In the genomic region with DNA sequence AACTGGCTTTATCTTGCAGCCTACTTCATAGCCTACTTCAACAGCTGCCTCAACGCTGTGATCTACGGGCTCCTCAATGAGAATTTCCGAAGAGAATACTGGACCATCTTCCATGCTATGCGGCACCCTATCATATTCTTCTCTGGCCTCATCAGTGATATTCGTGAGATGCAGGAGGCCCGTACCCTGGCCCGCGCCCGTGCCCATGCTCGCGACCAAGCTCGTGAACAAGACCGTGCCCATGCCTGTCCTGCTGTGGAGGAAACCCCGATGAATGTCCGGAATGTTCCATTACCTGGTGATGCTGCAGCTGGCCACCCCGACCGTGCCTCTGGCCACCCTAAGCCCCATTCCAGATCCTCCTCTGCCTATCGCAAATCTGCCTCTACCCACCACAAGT, we compare ENCODE assay signal across 32 cellular contexts. TPM values are rescaled to one million over a fixed set of nuclear protein-coding genes. Genes with fewer than 3 reads are reported as not detected.
"Had no signal": no experiment of that assay in that cellular context is flagged by ENCODE, and none has a peak within 500 bp of the region (broad histone marks: within the 10 kb centered on the region; RNA-seq: fewer than 3 reads in every experiment).

No MANE protein-coding gene starts in this region.

- DNase-seq: stimulated activated CD4-positive, alpha-beta T cell treated with anti-CD3 and anti-CD28 coated beads, Interleukin-2, amount 100 ng/mL, for 48 hours; stimulated activated CD4-positive, alpha-beta T cell treated with anti-CD3 and anti-CD28 coated beads, Interleukin-4, amount 100 ng/mL, for 1 hour; stimulated activated CD4-positive, alpha-beta T cell treated with anti-CD3 and anti-CD28 coated beads, Interleukin-4, amount 100 ng/mL, for 24 hours; stimulated activated CD4-positive, alpha-beta T cell treated with anti-CD3 and anti-CD28 coated beads, Interleukin-4, amount 100 ng/mL, for 4 hours; stimulated activated CD8-positive, alpha-beta memory T cell treated with anti-CD3 and anti-CD28 coated beads, Interleukin-4, amount 100 ng/mL, for 48 hours; stimulated activated naive B cell treated with anti-CD40 and anti-IgM and Interleukin-4, amounts not matched to agents 10 μg/mL and 1 μg/mL and 100 μg/mL, for 72 hours; stimulated activated naive CD4-positive, alpha-beta T cell; stimulated activated naive CD4-positive, alpha-beta T cell treated with Interleukin-2 at 50 U/mL for 16 hours; stimulated activated naive CD8-positive, alpha-beta T cell treated with anti-CD3 and anti-CD28 coated beads, Interleukin-15, amount 100 ng/mL, for 72 hours; stimulated activated naive CD8-positive, alpha-beta T cell treated with anti-CD3 and anti-CD28 coated beads, Interleukin-15, Interleukin-2, amounts not matched to agents 100 U/mL and 50 U/mL, for 24 hours; stomach; substantia nigra; testis; thyroid gland; tibial artery; transverse colon; trophoblast cell; upper lobe of right lung; uterus had no signal

- H3K36me3 ChIP-seq: stomach, thoracic aorta, thyroid gland, tibial artery, tibial nerve, transverse colon, upper lobe of left lung, upper lobe of right lung, uterus, vagina had no signal

- H3K9me3 ChIP-seq: testis, thoracic aorta, thyroid gland, transverse colon, upper lobe of right lung, vagina had no signal

- H3K4me3 Mint-ChIP-seq: stimulated activated effector memory CD8-positive, alpha-beta T cell treated with anti-CD3 and anti-CD28 coated beads, Interleukin-12 subunit alpha, Interleukin-12 subunit beta, amount 100 ng/mL, for 72 hours; stimulated activated memory B cell treated with anti-CD40 and anti-IgM and Interleukin-4, amounts not matched to agents 10 μg/mL and 1 μg/mL and 100 μg/mL, for 72 hours; stimulated activated naive B cell treated with anti-CD40 and anti-IgM and Interleukin-4, amounts not matched to agents 10 μg/mL and 1 μg/mL and 100 μg/mL, for 72 hours; stimulated activated naive CD8-positive, alpha-beta T cell treated with anti-CD3 and anti-CD28 coated beads, Interleukin-15, amount 100 ng/mL, for 72 hours; stimulated activated naive CD8-positive, alpha-beta T cell treated with anti-CD3 and anti-CD28 coated beads, Interleukin-15, Interleukin-2, amounts not matched to agents 100 ng/mL and 50 ng/mL, for 24 hours; type B pancreatic cell had no signal

- H3K27ac Mint-ChIP-seq: stimulated activated effector memory CD8-positive, alpha-beta T cell treated with anti-CD3 and anti-CD28 coated beads, Interleukin-12 subunit alpha, Interleukin-12 subunit beta, amount 100 ng/mL, for 72 hours; stimulated activated memory B cell treated with anti-CD40 and anti-IgM and Interleukin-4, amounts not matched to agents 10 μg/mL and 1 μg/mL and 100 μg/mL, for 72 hours; stimulated activated naive B cell treated with anti-CD40 and anti-IgM and Interleukin-4, amounts not matched to agents 10 μg/mL and 1 μg/mL and 100 μg/mL, for 72 hours; stimulated activated naive CD8-positive, alpha-beta T cell treated with anti-CD3 and anti-CD28 coated beads, Interleukin-15, amount 100 ng/mL, for 72 hours; stimulated activated naive CD8-positive, alpha-beta T cell treated with anti-CD3 and anti-CD28 coated beads, Interleukin-15, Interleukin-2, amounts not matched to agents 100 ng/mL and 50 ng/mL, for 24 hours; type B pancreatic cell had no signal

- ATAC-seq: stimulated activated effector memory CD8-positive, alpha-beta T cell treated with anti-CD3 and anti-CD28 coated beads, Interleukin-12 subunit alpha, Interleukin-12 subunit beta, amount 100 ng/mL, for 72 hours; stimulated activated memory B cell treated with anti-CD40 and anti-IgM and Interleukin-4, amounts not matched to agents 10 μg/mL and 1 μg/mL and 100 μg/mL, for 72 hours; stimulated activated naive B cell treated with anti-CD40 and anti-IgM and Interleukin-4, amounts not matched to agents 10 μg/mL and 1 μg/mL and 100 μg/mL, for 72 hours; stimulated activated naive CD8-positive, alpha-beta T cell treated with anti-CD3 and anti-CD28 coated beads, Interleukin-15, amount 100 ng/mL, for 72 hours; stimulated activated naive CD8-positive, alpha-beta T cell treated with anti-CD3 and anti-CD28 coated beads, Interleukin-15, Interleukin-2, amounts not matched to agents 100 U/mL and 50 U/mL, for 24 hours; upper lobe of right lung had no signal

- H3K4me3 ChIP-seq: stomach, testis, thoracic aorta, thyroid gland, tibial artery, tibial nerve, transverse colon, upper lobe of left lung, upper lobe of right lung, uterus, vagina had no signal

- H3K27me3 ChIP-seq: testis, thyroid gland, vagina had no signal

- FAIRE-seq: urothelium cell line had no signal

- H3K36me3 Mint-ChIP-seq: stimulated activated effector memory CD8-positive, alpha-beta T cell treated with anti-CD3 and anti-CD28 coated beads, Interleukin-12 subunit alpha, Interleukin-12 subunit beta, amount 100 ng/mL, for 72 hours; stimulated activated memory B cell treated with anti-CD40 and anti-IgM and Interleukin-4, amounts not matched to agents 10 μg/mL and 1 μg/mL and 100 μg/mL, for 72 hours had no signal

- H3K27ac ChIP-seq: stomach, testis, thoracic aorta, thyroid gland, tibial artery, tibial nerve, transverse colon, upper lobe of left lung, upper lobe of right lung, uterus, vagina had no signal

- H3K9me3 Mint-ChIP-seq: stimulated activated effector memory CD8-positive, alpha-beta T cell treated with anti-CD3 and anti-CD28 coated beads, Interleukin-12 subunit alpha, Interleukin-12 subunit beta, amount 100 ng/mL, for 72 hours; stimulated activated memory B cell treated with anti-CD40 and anti-IgM and Interleukin-4, amounts not matched to agents 10 μg/mL and 1 μg/mL and 100 μg/mL, for 72 hours; stimulated activated naive CD8-positive, alpha-beta T cell treated with anti-CD3 and anti-CD28 coated beads, Interleukin-15, amount 100 ng/mL, for 72 hours; stimulated activated naive CD8-positive, alpha-beta T cell treated with anti-CD3 and anti-CD28 coated beads, Interleukin-15, Interleukin-2, amounts not matched to agents 100 ng/mL and 50 ng/mL, for 24 hours had no signal

- H3K4me1 ChIP-seq: testis, thyroid gland, upper lobe of right lung, uterus, vagina had no signal

RNA-seq across cellular contexts. Expression of a gene that starts 4.0 kb away (rescaled TPM):
- total RNA-seq: stomach, subcutaneous adipose tissue, temporal lobe, thoracic aorta, thyroid gland, tibial nerve, transverse colon, upper lobe of left lung, upper lobe of right lung, ureter, vagina had no signal
- polyA plus RNA-seq: stomach, urinary bladder had no signal
